Comparison of ENCODE assay signal across 8 cellular contexts in genomic region chr2:11746376-11746806, GRCh38. TPM values are rescaled to one million over a fixed set of nuclear protein-coding genes. Genes with fewer than 3 reads are reported as not detected.
DNase-seq lines count a peak whose midpoint lies in the region; ATAC-seq and TF ChIP-seq lines count a peak whose summit lies in the region.

A gene with protein sequence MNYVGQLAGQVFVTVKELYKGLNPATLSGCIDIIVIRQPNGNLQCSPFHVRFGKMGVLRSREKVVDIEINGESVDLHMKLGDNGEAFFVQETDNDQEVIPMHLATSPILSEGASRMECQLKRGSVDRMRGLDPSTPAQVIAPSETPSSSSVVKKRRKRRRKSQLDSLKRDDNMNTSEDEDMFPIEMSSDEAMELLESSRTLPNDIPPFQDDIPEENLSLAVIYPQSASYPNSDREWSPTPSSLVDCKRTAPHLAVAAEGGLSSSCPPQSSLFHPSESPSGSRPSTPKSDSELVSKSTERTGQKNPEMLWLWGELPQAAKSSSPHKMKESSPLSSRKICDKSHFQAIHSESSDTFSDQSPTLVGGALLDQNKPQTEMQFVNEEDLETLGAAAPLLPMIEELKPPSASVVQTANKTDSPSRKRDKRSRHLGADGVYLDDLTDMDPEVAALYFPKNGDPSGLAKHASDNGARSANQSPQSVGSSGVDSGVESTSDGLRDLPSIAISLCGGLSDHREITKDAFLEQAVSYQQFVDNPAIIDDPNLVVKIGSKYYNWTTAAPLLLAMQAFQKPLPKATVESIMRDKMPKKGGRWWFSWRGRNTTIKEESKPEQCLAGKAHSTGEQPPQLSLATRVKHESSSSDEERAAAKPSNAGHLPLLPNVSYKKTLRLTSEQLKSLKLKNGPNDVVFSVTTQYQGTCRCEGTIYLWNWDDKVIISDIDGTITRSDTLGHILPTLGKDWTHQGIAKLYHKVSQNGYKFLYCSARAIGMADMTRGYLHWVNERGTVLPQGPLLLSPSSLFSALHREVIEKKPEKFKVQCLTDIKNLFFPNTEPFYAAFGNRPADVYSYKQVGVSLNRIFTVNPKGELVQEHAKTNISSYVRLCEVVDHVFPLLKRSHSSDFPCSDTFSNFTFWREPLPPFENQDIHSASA (plus strand): TSS chr2:11746632. CDS start chr2:11765542, 18,910 bp downstream.

- peak within 1 kb of the TSS; percentile 65 for H3K4me3 ChIP-seq in HL-60 (replicated peaks; ENCODE audit: insufficient read depth, low read length)
- peak within 1 kb of the TSS; percentile 75 for H3K4me3 ChIP-seq in NT2/D1 (ENCODE audit: insufficient read length, low read depth)
- H3K4me3 ChIP-seq in endodermal cell (ENCODE audit: low read length), result peak within 1 kb of the TSS; percentile 86
- peak within 1 kb of the TSS; percentile 82 for H3K4me3 ChIP-seq in mesodermal cell (ENCODE audit: extremely low read depth, insufficient read depth, low read length, poor library complexity, severe bottlenecking)

- H3K27ac ChIP-seq in HL-60 (replicated peaks) (no peak within 1 kb of the TSS), endodermal cell (ENCODE audit: low read depth, low read length) (peak within 1 kb of the TSS; percentile 69), mesodermal cell (ENCODE audit: low read depth, low read length, severe bottlenecking) (peak within 1 kb of the TSS; percentile 73)

- peaks cover 41% of the 10 kb centered on the region for H3K27me3 Mint-ChIP-seq in endodermal cell (ENCODE audit: insufficient read depth)

- DNase-seq in CMK (ENCODE audit: low read depth), result peak; percentile 66
- DNase-seq in HL-60 (ENCODE audit: low read depth in 1 of 2, low spot score in 1 of 2), result peak; percentile 54 to 66
- peak; percentile 79 for DNase-seq in NT2/D1 (ENCODE audit: low read depth, low spot score)
- peak; percentile 59 for DNase-seq in activated CD8-positive, alpha-beta memory T cell treated with anti-CD3 and anti-CD28 coated beads, Interleukin-2, amount 50 U/mL, for 24 hours (ENCODE audit: extremely low read depth)
- peak; percentile 97 for DNase-seq in endodermal cell
- DNase-seq in stimulated activated CD8-positive, alpha-beta memory T cell treated with anti-CD3 and anti-CD28 coated beads, Interleukin-15, amount 100 ng/mL, for 24 hours (ENCODE audit: low read depth), result peak; percentile 74

- WGBS in endodermal cell (ENCODE audit: insufficient coverage in 1 of 2, insufficient read length in 1 of 2), 2 experiments, result 0 to 1% methylated on average over 8 to 49 of the region's 49 CpGs
- 0% methylated on average over 17 to 34 of the region's 49 CpGs for WGBS in mesodermal cell (ENCODE audit: insufficient coverage in 2 of 2), 2 experiments

- no peaks in the 10 kb centered on the region for H3K9me3 Mint-ChIP-seq in endodermal cell

- H3K9ac ChIP-seq in NT2/D1 (ENCODE audit: insufficient read length, low read depth), result peak within 1 kb of the TSS; percentile 83
- peak within 1 kb of the TSS; percentile 80 for H3K9ac ChIP-seq in endodermal cell (ENCODE audit: extremely low read depth, low read length, poor library complexity, severe bottlenecking)

- peak within 1 kb of the TSS; percentile 63 for H3K4me3 Mint-ChIP-seq in endodermal cell

- H3K36me3 ChIP-seq in NT2/D1 (ENCODE audit: insufficient read depth, insufficient read length, low read length), result no peaks in the 10 kb centered on the region
- no peaks in the 10 kb centered on the region for H3K36me3 ChIP-seq in endodermal cell (ENCODE audit: control insufficient read depth, insufficient read depth, low read length)
- H3K36me3 ChIP-seq in mesodermal cell (ENCODE audit: control insufficient read depth, insufficient read depth, low read length), result peaks cover 4% of the 10 kb centered on the region

- peak; percentile 57 for ATAC-seq in GM19452 (IDR thresholded peaks at IDR 0.05; ENCODE audit: unreplicated experiment)

- peaks cover 20% of the 10 kb centered on the region for H3K4me1 ChIP-seq in NT2/D1 (ENCODE audit: insufficient read depth, insufficient read length)
- peaks cover 9% of the 10 kb centered on the region for H3K4me1 ChIP-seq in endodermal cell (ENCODE audit: control insufficient read depth, insufficient read depth, low read length)
- H3K4me1 ChIP-seq in mesodermal cell (ENCODE audit: control insufficient read depth, insufficient read depth, low read length, poor library complexity, severe bottlenecking), result peaks cover 55% of the 10 kb centered on the region

- peaks cover 47% of the 10 kb centered on the region for H3K4me1 Mint-ChIP-seq in endodermal cell

- peaks cover 4% of the 10 kb centered on the region for H3K36me3 Mint-ChIP-seq in endodermal cell (ENCODE audit: low read depth)

- H3K27me3 ChIP-seq in HL-60 (ENCODE audit: insufficient read depth, poor library complexity, severe bottlenecking), result no peaks in the 10 kb centered on the region
- peaks cover 21% of the 10 kb centered on the region for H3K27me3 ChIP-seq in NT2/D1 (ENCODE audit: insufficient read depth, insufficient read length)
- no peaks in the 10 kb centered on the region for H3K27me3 ChIP-seq in endodermal cell (ENCODE audit: control insufficient read depth, insufficient read depth, low read length, poor library complexity, severe bottlenecking)

- no peaks in the 10 kb centered on the region for H3K9me3 ChIP-seq in NT2/D1 (ENCODE audit: insufficient read depth, low read length)
- H3K9me3 ChIP-seq in endodermal cell (ENCODE audit: control insufficient read depth, low read length), result no peaks in the 10 kb centered on the region
- H3K9me3 ChIP-seq in mesodermal cell (ENCODE audit: control insufficient read depth, low read length), result peaks cover 8% of the 10 kb centered on the region

- TF ChIP-seq CTCF in HL-60 (IDR thresholded peaks at IDR 0.05; ENCODE audit: insufficient read depth, low read length) (no peak), endodermal cell (conservative IDR thresholded peaks at IDR 0.05) (no peak)

- peak within 1 kb of the TSS; percentile 84 for H3K27ac Mint-ChIP-seq in endodermal cell

RNA-seq across cellular contexts. Expression of the gene that starts here (rescaled TPM):
- total RNA-seq in endodermal cell, result 10 to 100 TPM; 23.9 to 24.3 TPM
- polyA plus RNA-seq in endodermal cell (2013, experiment 1 of 2), result 20.8 TPM
- polyA plus RNA-seq in endodermal cell (2013, experiment 2 of 2), result 17.4 TPM
- 25.5 TPM for polyA plus RNA-seq in mesodermal cell (2013, experiment 1 of 2)
- polyA plus RNA-seq in mesodermal cell (2013, experiment 2 of 2), result 24.2 TPM
